Comparison of ENCODE assay signal across 13 cellular contexts in the genomic region with DNA sequence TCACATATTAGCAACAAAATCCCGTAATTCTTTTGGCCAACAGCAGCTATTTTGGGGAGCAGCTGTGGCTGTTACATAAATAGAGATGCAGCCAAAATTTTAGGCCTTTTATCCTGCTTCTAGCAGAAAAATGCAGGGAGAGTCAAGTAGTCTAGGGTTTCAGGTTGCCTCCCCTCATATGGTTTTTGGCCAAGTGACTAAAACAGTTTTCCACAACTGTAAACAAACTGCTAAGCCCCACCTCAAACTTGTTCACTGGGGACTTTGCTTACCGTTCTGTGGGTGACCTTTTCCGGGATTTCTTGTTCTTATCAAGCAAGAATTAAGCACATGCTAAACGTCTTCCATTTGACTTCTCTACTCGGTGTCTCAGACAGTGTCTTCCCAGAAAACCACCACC.
A peak's percentile ranks its signal among the peaks of the same experiment; 100 is the strongest.
DNase-seq lines count a peak whose midpoint lies in the region; ATAC-seq, FAIRE-seq and TF ChIP-seq lines count a peak whose summit lies in the region.
"Had no signal": no experiment of that assay in that cellular context is flagged by ENCODE, and none has a peak within 500 bp of the region (broad histone marks: within the 10 kb centered on the region; RNA-seq: fewer than 3 reads in every experiment).

No MANE protein-coding gene starts in this region.

- H3K36me3 ChIP-seq in body of pancreas (replicated peaks in 1 of 2; ENCODE audit: insufficient read depth in 1 of 2, low read depth in 2 of 2) (no peaks in the 10 kb centered on the region), small intestine (ENCODE audit: control insufficient read depth in 2 of 2, insufficient read depth in 2 of 2, low read length in 2 of 2) (no peaks in the 10 kb centered on the region)
- H3K36me3 ChIP-seq: brain microvascular endothelial cell had no signal

- TF ChIP-seq CTCF in body of pancreas (IDR thresholded peaks at IDR 0.05): no peak

- H3K27me3 ChIP-seq in body of pancreas (no peaks in the 10 kb centered on the region), right cardiac atrium (ENCODE audit: control insufficient read depth, insufficient read depth) (no peaks in the 10 kb centered on the region), small intestine (ENCODE audit: control insufficient read depth in 2 of 2, insufficient read depth in 2 of 2, low read length in 2 of 2) (no peaks in the 10 kb centered on the region)
- H3K27me3 ChIP-seq: brain microvascular endothelial cell had no signal

- DNase-seq in EH (ENCODE audit: low read depth) (peak; percentile 25), body of pancreas (peak in 1 of 4 donors; percentile 15), right cardiac atrium (no peak), small intestine (peak; percentile 10), NCI-H510A treated with DMSO at 0.1 percent for 48 hours (lab: John Stamatoyannopoulos, UW) (no peak)
- DNase-seq in stimulated activated CD4-positive, alpha-beta T cell treated with anti-CD3 and anti-CD28 coated beads, Interleukin-1b, Interleukin-23, amount 100 ng/mL, for 48 hours: no peak
- DNase-seq in activated T-cell treated with anti-CD3 and anti-CD28 coated beads, Interleukin-2, amount 50 U/mL, for 1 hour: no peak
- DNase-seq: brain microvascular endothelial cell; CD4-positive, CD25-positive, alpha-beta regulatory T cell; stimulated activated CD4-positive, alpha-beta T cell treated with anti-CD3 and anti-CD28 coated beads, Interleukin-15, amount 100 ng/mL, for 24 hours had no signal

- peak; percentile 34 for ATAC-seq in body of pancreas
- ATAC-seq in right cardiac atrium: peak; percentile 59 to 61
- no peak for ATAC-seq in GM18861 (IDR thresholded peaks at IDR 0.05; ENCODE audit: unreplicated experiment)
- ATAC-seq: HepG2 had no signal

- H3K9me3 ChIP-seq in body of pancreas: no peaks in the 10 kb centered on the region
- no peaks in the 10 kb centered on the region for H3K9me3 ChIP-seq in right cardiac atrium (ENCODE audit: control insufficient read depth, low read length)
- H3K9me3 ChIP-seq in small intestine (ENCODE audit: control insufficient read depth, low read depth): no peaks in the 10 kb centered on the region

- no peak for FAIRE-seq in small intestine (lab: Jason Lieb, UNC)
- FAIRE-seq: HepG2, RCC 7860 had no signal

- H3K4me3 ChIP-seq in body of pancreas: no peak overlapping the region
- no peak overlapping the region for H3K4me3 ChIP-seq in right cardiac atrium (ENCODE audit: low read length)
- H3K4me3 ChIP-seq in small intestine (ENCODE audit: low read depth in 1 of 2, low read length in 2 of 2): no peak overlapping the region

- peak overlapping the region in 1 of 4 donors; percentile 27 for H3K27ac ChIP-seq in body of pancreas
- H3K27ac ChIP-seq in right cardiac atrium (ENCODE audit: low read length): peak overlapping the region; percentile 46
- peak overlapping the region in 1 of 2 donors; percentile 83 for H3K27ac ChIP-seq in small intestine (ENCODE audit: low read depth in 1 of 2, low read length in 1 of 2)
- H3K27ac ChIP-seq: brain microvascular endothelial cell had no signal

- intact Hi-C loops in body of pancreas (cut with DNase I) (no loop called here), right cardiac atrium (cut with DNase I) (no loop called here)

- 83% methylated on average over 5 of the region's 5 CpGs for WGBS in body of pancreas, 2 donors
- WGBS in right cardiac atrium: 40% methylated on average over 5 of the region's 5 CpGs
- 52 to 61% (median 55%) methylated on average over 5 of the region's 5 CpGs for WGBS in small intestine, 3 donors

- no peak for TF ChIP-seq POLR2A in body of pancreas (IDR thresholded peaks at IDR 0.05)

- H3K4me1 ChIP-seq in body of pancreas: no peaks in the 10 kb centered on the region
- peaks cover 23% of the 10 kb centered on the region for H3K4me1 ChIP-seq in right cardiac atrium (ENCODE audit: control insufficient read depth, insufficient read depth, low read length)
- H3K4me1 ChIP-seq in small intestine (ENCODE audit: control insufficient read depth in 2 of 2, insufficient read depth in 1 of 2, low read depth in 1 of 2, low read length in 1 of 2): peaks cover 5 to 10% of the 10 kb centered on the region in 2 donors

Comparison
In these comparisons a context has a peak if more than half of its experiments do, and no peak if none do; other contexts are left out.
1. DNase-seq: peak in EH (single experiment) and small intestine (single experiment); none in right cardiac atrium (0 of 3), stimulated activated CD4-positive, alpha-beta T cell treated with anti-CD3 and anti-CD28 coated beads, Interleukin-1b, Interleukin-23, amount 100 ng/mL, for 48 hours (single experiment), activated T-cell treated with anti-CD3 and anti-CD28 coated beads, Interleukin-2, amount 50 U/mL, for 1 hour (single experiment) and NCI-H510A treated with DMSO at 0.1 percent for 48 hours (single experiment).